Comparison of ENCODE assay signal across 16 cellular contexts in the genomic region with DNA sequence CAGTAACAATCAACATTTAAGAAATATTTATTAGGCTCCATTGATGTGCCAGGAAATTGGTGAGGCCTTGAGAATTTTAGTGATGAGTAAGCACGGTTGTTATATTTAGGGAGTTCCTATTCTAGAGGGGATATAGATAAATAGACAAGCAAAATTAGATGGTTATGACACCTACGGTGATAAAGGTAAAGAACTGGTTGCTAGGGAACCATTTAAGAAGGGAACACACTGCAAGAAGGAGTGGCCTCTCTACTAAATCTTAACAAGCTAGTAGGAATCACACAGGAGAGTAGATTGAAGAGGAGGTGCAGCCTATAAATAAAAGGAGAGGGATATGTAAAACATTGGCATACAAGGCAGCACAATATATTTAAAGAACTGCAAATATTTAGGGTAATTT.
DNase-seq lines count a peak whose midpoint lies in the region; ATAC-seq and TF ChIP-seq lines count a peak whose summit lies in the region.
"Had no signal": no experiment of that assay in that cellular context is flagged by ENCODE, and none has a peak within 500 bp of the region (broad histone marks: within the 10 kb centered on the region; RNA-seq: fewer than 3 reads in every experiment).

No MANE protein-coding gene starts in this region.

- TF ChIP-seq CTCF in right lobe of liver (IDR thresholded peaks at IDR 0.05) = no peak

- no peaks in the 10 kb centered on the region for H3K36me3 ChIP-seq in right lobe of liver
- H3K36me3 ChIP-seq: esophagus squamous epithelium had no signal

- H3K4me1 ChIP-seq in right lobe of liver = peaks cover 0 to 35% (median 9%) of the 10 kb centered on the region in 4 donors

- H3K27ac ChIP-seq in right lobe of liver = peak overlapping the region; percentile 61 to 85 (median 84)
- H3K27ac ChIP-seq: esophagus squamous epithelium had no signal

- H3K27me3 ChIP-seq in right lobe of liver = no peaks in the 10 kb centered on the region
- H3K27me3 ChIP-seq: esophagus squamous epithelium had no signal

- no peak for TF ChIP-seq POLR2A in right lobe of liver (IDR thresholded peaks at IDR 0.05)

- no peak overlapping the region for H3K4me3 ChIP-seq in right lobe of liver
- H3K4me3 ChIP-seq: esophagus squamous epithelium had no signal

- intact Hi-C loops in right lobe of liver (cut with DNase I) = no loop called here

- 43% methylated on average over 2 of the region's 2 CpGs for WGBS in right lobe of liver (ENCODE audit: insufficient coverage, low coverage, low lambda C conversion rate, missing lambda C conversion rate)

- DNase-seq in DMS153 (lab: John Stamatoyannopoulos, UW) (peak; percentile 34), HT-29 (ENCODE audit: low spot score) (peak; percentile 15), NCI-H748 (lab: John Stamatoyannopoulos, UW; ENCODE audit: unreplicated experiment) (peak; percentile 79), right lobe of liver (no peak), occipital lobe (lab: John Stamatoyannopoulos, UW) (no peak)
- no peak for DNase-seq in effector CD4-positive, alpha-beta T cell
- DNase-seq: activated CD4-positive, alpha-beta T cell treated with anti-CD3 and anti-CD28 coated beads, Interleukin-2, amount 10 ng/mL, durations not matched to agents 24 days and 14 days; effector memory CD8-positive, alpha-beta T cell; esophagus squamous epithelium; left cardiac atrium; NCI-H2081 treated with DMSO at 0.1 percent for 48 hours; NCI-H82; stimulated activated CD4-positive, alpha-beta T cell treated with anti-CD3 and anti-CD28 coated beads, Interleukin-2, amount 100 ng/mL, for 48 hours had no signal

- ATAC-seq in right lobe of liver (peak in 1 of 4 donors; percentile 7), HG02623 (IDR thresholded peaks at IDR 0.05; ENCODE audit: unreplicated experiment) (no peak)
- ATAC-seq: effector memory CD8-positive, alpha-beta T cell; HCT116; left cardiac atrium; Panc1 had no signal

- no peaks in the 10 kb centered on the region for H3K9me3 ChIP-seq in right lobe of liver
- H3K9me3 ChIP-seq: esophagus squamous epithelium had no signal

Comparison
In these comparisons a context has a peak if more than half of its experiments do, and no peak if none do; other contexts are left out.
1. DNase-seq: peak in DMS153 (single experiment), HT-29 (single experiment) and NCI-H748 (single experiment); none in right lobe of liver (0 of 3), effector CD4-positive, alpha-beta T cell (single experiment) and occipital lobe (single experiment).